8 cellular contexts compared by ENCODE assay signal in the genomic region with DNA sequence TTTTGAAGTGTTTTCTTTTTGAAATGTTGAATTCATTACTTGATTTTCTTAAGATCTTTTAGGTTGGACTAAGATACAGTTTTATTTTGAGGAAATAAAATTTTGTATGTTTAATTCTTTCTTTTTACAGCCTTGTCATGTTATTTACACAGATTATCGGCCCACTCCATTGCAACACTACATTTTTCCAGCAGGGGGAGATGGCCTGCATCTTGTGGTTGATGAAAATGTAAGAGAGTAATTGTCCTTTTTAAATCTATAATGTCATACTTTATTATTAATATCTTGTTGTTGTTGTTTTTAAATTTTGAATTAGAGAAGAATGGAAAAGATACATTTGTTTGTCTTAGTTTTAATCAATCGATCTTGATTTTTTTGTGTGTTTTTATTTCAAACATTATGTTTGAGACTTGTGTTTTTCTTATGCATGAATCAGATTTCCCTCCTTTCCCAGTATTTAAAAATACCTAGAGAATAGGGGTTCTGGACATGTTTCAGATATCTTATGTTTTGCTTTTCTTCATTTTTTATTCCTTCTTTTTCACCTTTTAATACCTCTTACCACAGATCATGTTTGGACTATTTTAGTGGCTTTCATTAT. TPM values are rescaled to one million over a fixed set of nuclear protein-coding genes. Genes with fewer than 3 reads are reported as not detected.
DNase-seq lines count a peak whose midpoint lies in the region; ATAC-seq lines count a peak whose summit lies in the region.

No MANE protein-coding gene starts in this region.

- H2AK5ac ChIP-seq in mesenchymal stem cell (ENCODE audit: low read length, severe bottlenecking), result no peak overlapping the region

- no peak overlapping the region for H2BK15ac ChIP-seq in mesenchymal stem cell (ENCODE audit: low read depth, poor library complexity, severe bottlenecking)

- no peak overlapping the region for H3K23ac ChIP-seq in mesenchymal stem cell (ENCODE audit: low read length in 2 of 2)

- peaks cover 11 to 79% of the 10 kb centered on the region in 2 experiments for H3K36me3 ChIP-seq in mesenchymal stem cell (ENCODE audit: control insufficient read depth in 1 of 2, insufficient read depth in 2 of 2, low read depth in 1 of 2, low read length in 2 of 2)

- DNase-seq in NCI-H1105 treated with DMSO at 0.1 percent for 48 hours (lab: John Stamatoyannopoulos, UW) (peak; percentile 20), NCI-H1105 (lab: John Stamatoyannopoulos, UW) (no peak), NAMALWA (ENCODE audit: low spot score) (peak; percentile 59), dermis microvascular lymphatic vessel endothelial cell (ENCODE audit: low read depth in 2 of 2) (peak; percentile 59 to 75), mesenchymal stem cell (peak; percentile 73)
- DNase-seq in activated CD4-positive, alpha-beta T cell treated with anti-CD3 and anti-CD28 coated beads, Interleukin-2, amount 50 U/mL, for 24 hours (ENCODE audit: low read depth in 1 of 2, low spot score in 1 of 2), result peak; percentile 37 to 57
- peak; percentile 30 for DNase-seq in stimulated activated CD8-positive, alpha-beta memory T cell treated with anti-CD3 and anti-CD28 coated beads, Interleukin-4, amount 100 ng/mL, for 24 hours (ENCODE audit: low read depth)

- WGBS in mesenchymal stem cell, result no CpG with 5 or more reads among the region's 2 CpGs

- H2BK12ac ChIP-seq in mesenchymal stem cell (ENCODE audit: low read length in 2 of 2), result no peak overlapping the region

- H3K79me1 ChIP-seq in mesenchymal stem cell (replicated peaks; ENCODE audit: low read length, poor library complexity, severe bottlenecking), result peaks cover 10% of the 10 kb centered on the region

- H3K9ac ChIP-seq in mesenchymal stem cell (ENCODE audit: low read length), result peak overlapping the region; percentile 74

- no peak overlapping the region for H4K8ac ChIP-seq in mesenchymal stem cell (ENCODE audit: low read length)

- no peak overlapping the region for H4K91ac ChIP-seq in mesenchymal stem cell (ENCODE audit: low read length)

- no peak overlapping the region for H3K4me2 ChIP-seq in mesenchymal stem cell (ENCODE audit: low read length, poor library complexity, severe bottlenecking)

- no peak overlapping the region for H3K27ac ChIP-seq in mesenchymal stem cell (ENCODE audit: low read length, poor library complexity, severe bottlenecking)

- H3K4ac ChIP-seq in mesenchymal stem cell (ENCODE audit: low read depth in 1 of 2, low read length in 2 of 2), result no peak overlapping the region

- no peak overlapping the region for H2AFZ ChIP-seq in mesenchymal stem cell (ENCODE audit: low read depth, low read length)

- ATAC-seq in HG03097 (IDR thresholded peaks at IDR 0.05; ENCODE audit: low FRiP score, unreplicated experiment), result no peak

- H3K18ac ChIP-seq in mesenchymal stem cell (ENCODE audit: low read depth in 1 of 2, low read length in 2 of 2), result no peak overlapping the region

- H3K4me1 ChIP-seq in mesenchymal stem cell (ENCODE audit: control insufficient read depth, insufficient read depth, low read depth, low read length), result no peaks in the 10 kb centered on the region

- no peaks in the 10 kb centered on the region for H3K9me3 ChIP-seq in mesenchymal stem cell (ENCODE audit: control insufficient read depth, low read length)

- no peaks in the 10 kb centered on the region for H3K27me3 ChIP-seq in mesenchymal stem cell (ENCODE audit: control insufficient read depth in 1 of 2, insufficient read depth in 1 of 2, low read length in 2 of 2)

- H3K14ac ChIP-seq in mesenchymal stem cell (ENCODE audit: low read length in 2 of 2), result no peak overlapping the region

- H2BK120ac ChIP-seq in mesenchymal stem cell (ENCODE audit: low read depth, low read length), result no peak overlapping the region

- no peak overlapping the region for H3K4me3 ChIP-seq in mesenchymal stem cell (ENCODE audit: insufficient read depth in 1 of 2, low read depth in 1 of 2, low read length in 2 of 2)

- no peak overlapping the region for H2BK5ac ChIP-seq in mesenchymal stem cell (ENCODE audit: low read depth, low read length, poor library complexity, severe bottlenecking)

RNA-seq across cellular contexts. Expression of gene MTREX, which starts 36.7 kb away (rescaled TPM):
- total RNA-seq in dermis microvascular lymphatic vessel endothelial cell, result 42.9 and 49.0 TPM in 2 replicates
- polyA plus RNA-seq in mesenchymal stem cell (2013, experiment 1 of 2), result 34.6 TPM
- 36.1 TPM for polyA plus RNA-seq in mesenchymal stem cell (2013, experiment 2 of 2)

RNA-seq across cellular contexts. Expression of gene DHX29, which starts 37.0 kb away (rescaled TPM):
- 14.8 and 17.8 TPM in 2 replicates for total RNA-seq in dermis microvascular lymphatic vessel endothelial cell
- 32.0 TPM for polyA plus RNA-seq in mesenchymal stem cell (2013, experiment 1 of 2)
- 33.8 TPM for polyA plus RNA-seq in mesenchymal stem cell (2013, experiment 2 of 2)
